In genomic region chr12:57631566-57632368, GRCh38 we compare ENCODE assay signal across 7 cellular contexts. TPM values are rescaled to one million over a fixed set of nuclear protein-coding genes. Genes with fewer than 3 reads are reported as not detected.
DNase-seq lines count a peak whose midpoint lies in the region; ATAC-seq and TF ChIP-seq lines count a peak whose summit lies in the region.

No MANE protein-coding gene starts in this region.

- TF ChIP-seq CTCF in VCaP (conservative IDR thresholded peaks at IDR 0.05): no peak
- no peak for TF ChIP-seq CTCF in sigmoid colon (IDR thresholded peaks at IDR 0.05)

- DNase-seq in HAP-1 (ENCODE audit: low spot score in 2 of 2): peak in 1 of 2 experiments; percentile 38
- DNase-seq in Right ventricle myocardium superior: no peak
- DNase-seq in sigmoid colon: peak; percentile 61
- no peak for DNase-seq in OCI-M1 (lab: John Stamatoyannopoulos, UW)
- DNase-seq in GM19238 (ENCODE audit: insufficient read length, low spot score): no peak
- no peak for DNase-seq in CD1c-positive myeloid dendritic cell (ENCODE audit: extremely low spot score)

- H3K4me1 ChIP-seq in HAP-1 (peaks cover 11% of the 10 kb centered on the region), sigmoid colon (peaks cover 0 to 28% (median 24%) of the 10 kb centered on the region in 4 donors)

- H3K36me3 ChIP-seq in HAP-1 (replicated peaks) (peaks cover 10% of the 10 kb centered on the region), sigmoid colon (peaks cover 0 to 1% (median 0%) of the 10 kb centered on the region in 4 donors)

- no peak for TF ChIP-seq POLR2A in sigmoid colon (IDR thresholded peaks at IDR 0.05)

- 6 to 12% methylated on average over 44 of the region's 44 CpGs for WGBS in sigmoid colon, 2 donors

- H3K4me3 ChIP-seq in HAP-1 (peak overlapping the region; percentile 69), sigmoid colon (peak overlapping the region; percentile 25 to 60 (median 50))

- in situ Hi-C loops in HAP-1 (cut with MboI; ENCODE audit: low sequenced_read_pairs): no loop called here

- H3K27me3 ChIP-seq in HAP-1 (ENCODE audit: low read depth) (no peaks in the 10 kb centered on the region), sigmoid colon (peaks cover 10 to 76% (median 28%) of the 10 kb centered on the region in 3 donors)

- no peak for TF ChIP-seq EP300 in sigmoid colon (IDR thresholded peaks at IDR 0.05)

- H3K9me3 ChIP-seq in HAP-1: no peaks in the 10 kb centered on the region
- H3K9me3 ChIP-seq in sigmoid colon: no peaks in the 10 kb centered on the region

- H3K27ac ChIP-seq in VCaP (peak overlapping the region; percentile 52; the same call in 1 of the 2 replicates), sigmoid colon (peak overlapping the region in 2 of 4 donors; percentile 15 to 44)

- ATAC-seq in Right ventricle myocardium superior (ENCODE audit: poor library complexity): peak; percentile 26

- intact Hi-C loops in Right ventricle myocardium superior (cut with DNase I): no loop called here
- intact Hi-C loops in sigmoid colon (cut with DNase I): no loop called here

RNA-seq across cellular contexts. Expression of gene B4GALNT1, which starts 1.2 kb away (rescaled TPM):
- 5.6 TPM for total RNA-seq in Right ventricle myocardium superior
- 1 to 10 TPM in 3 of 4 donors, under 1 TPM in 1; 0.99 to 4.4 (median 3.3) TPM for total RNA-seq in sigmoid colon
- 1 to 10 TPM in 1 of 3 donors, not detected in 2; 2.7 TPM for polyA plus RNA-seq in sigmoid colon

RNA-seq across cellular contexts. Expression of gene ARHGEF25, which starts 20.5 kb away (rescaled TPM):
- 14.3 TPM for total RNA-seq in Right ventricle myocardium superior
- 100 to 1,000 TPM in 3 of 4 donors, 10 to 100 TPM in 1; 99.4 to 140 (median 113) TPM for total RNA-seq in sigmoid colon
- polyA plus RNA-seq in sigmoid colon: 10 to 100 TPM in 2 of 3 donors, 1 to 10 TPM in 1; 5.8 to 22.8 (median 18.2) TPM

RNA-seq across cellular contexts. Expression of gene DTX3, which starts 27.1 kb away (rescaled TPM):
- total RNA-seq in Right ventricle myocardium superior: 21.7 TPM
- 10 to 100 TPM; 42.9 to 68.4 (median 50.7) TPM for total RNA-seq in sigmoid colon
- polyA plus RNA-seq in sigmoid colon: 10 to 100 TPM in 1 of 3 donors, 1 to 10 TPM in 2; 1.2 to 12.5 (median 8.4) TPM

RNA-seq across cellular contexts. Expression of gene PIP4K2C, which starts 40.8 kb away (rescaled TPM):
- total RNA-seq in Right ventricle myocardium superior (12.4 TPM), sigmoid colon (10 to 100 TPM; 13.3 to 22.8 (median 18.4) TPM)
- polyA plus RNA-seq in sigmoid colon: 10 to 100 TPM; 21.0 to 30.5 (median 28.6) TPM
